ENCODE assay signal across 21 cellular contexts in the genomic region with DNA sequence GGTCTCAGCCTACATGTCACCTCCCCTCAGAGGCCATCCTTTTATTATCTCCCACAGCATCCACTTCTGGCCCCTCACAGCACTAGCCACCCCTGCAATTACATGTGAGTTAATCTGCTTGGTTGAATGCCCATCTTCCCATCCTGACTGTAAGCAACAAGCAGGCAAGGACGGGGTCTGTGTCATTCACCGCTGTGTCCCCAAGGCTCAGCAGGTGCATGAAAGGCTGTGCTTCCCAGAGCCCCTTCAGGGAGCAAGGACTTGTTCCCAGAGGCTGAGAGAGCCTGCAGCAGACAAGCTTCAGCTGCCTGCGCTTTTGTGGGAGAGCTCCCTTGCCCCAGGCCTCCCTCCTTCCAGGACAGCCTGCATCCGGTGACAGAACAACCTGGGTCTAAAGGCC.
DNase-seq lines count a peak whose midpoint lies in the region; ATAC-seq and TF ChIP-seq lines count a peak whose summit lies in the region.
"Had no signal": no experiment of that assay in that cellular context is flagged by ENCODE, and none has a peak within 500 bp of the region (broad histone marks: within the 10 kb centered on the region; RNA-seq: fewer than 3 reads in every experiment).

No MANE protein-coding gene starts in this region.

- no peak overlapping the region for H3K4me3 ChIP-seq in DND-41 (ENCODE audit: low read depth in 1 of 2, low read length in 2 of 2)
- H3K4me3 ChIP-seq in neuronal stem cell (ENCODE audit: low read length in 2 of 2): no peak overlapping the region
- no peak overlapping the region for H3K4me3 ChIP-seq in ascending aorta
- H3K4me3 ChIP-seq: BLaER1 had no signal

- no peak for TF ChIP-seq CTCF in DND-41 (IDR thresholded peaks at IDR 0.05; ENCODE audit: borderline replicate concordance, extremely low read depth, low read length, poor library complexity, severe bottlenecking)
- TF ChIP-seq CTCF in ascending aorta (IDR thresholded peaks at IDR 0.05): no peak

- H3K4me1 Mint-ChIP-seq in activated CD8-positive, alpha-beta T cell treated with anti-CD3 and anti-CD28 coated beads, Interleukin-2, amount 10 ng/mL, durations not matched to agents 7 days and 5 days (ENCODE audit: low read depth): peaks cover 28% of the 10 kb centered on the region
- H3K4me1 Mint-ChIP-seq: CD14-positive monocyte had no signal

- H3K27ac ChIP-seq in DND-41 (ENCODE audit: low read length) (peak overlapping the region; percentile 78), neuronal stem cell (replicated peaks; ENCODE audit: low read length) (no peak overlapping the region), ascending aorta (no peak overlapping the region)
- H3K27ac ChIP-seq: BLaER1 had no signal

- peak overlapping the region; percentile 11 for H3K18ac ChIP-seq in neuronal stem cell (ENCODE audit: low read length)

- no peaks in the 10 kb centered on the region for H3K36me3 Mint-ChIP-seq in activated CD8-positive, alpha-beta T cell treated with anti-CD3 and anti-CD28 coated beads, Interleukin-2, amount 10 ng/mL, durations not matched to agents 7 days and 5 days (ENCODE audit: low read depth)
- H3K36me3 Mint-ChIP-seq: CD14-positive monocyte; CD4-positive, alpha-beta memory T cell; CD4-positive, CD25-positive, alpha-beta regulatory T cell; CD8-positive, alpha-beta memory T cell had no signal

- no peak overlapping the region for H4K8ac ChIP-seq in neuronal stem cell (ENCODE audit: low read depth, low read length)

- H2BK15ac ChIP-seq in neuronal stem cell (ENCODE audit: low read length): no peak overlapping the region

- H3K4me3 Mint-ChIP-seq in activated CD8-positive, alpha-beta T cell treated with anti-CD3 and anti-CD28 coated beads, Interleukin-2, amount 10 ng/mL, durations not matched to agents 7 days and 5 days: no peak overlapping the region
- H3K4me3 Mint-ChIP-seq: CD14-positive monocyte; CD4-positive, alpha-beta memory T cell; CD4-positive, CD25-positive, alpha-beta regulatory T cell; CD8-positive, alpha-beta memory T cell had no signal

- peaks cover 58% of the 10 kb centered on the region for H3K4me1 ChIP-seq in DND-41 (ENCODE audit: insufficient read depth, low read length)
- H3K4me1 ChIP-seq in neuronal stem cell (ENCODE audit: control insufficient read depth in 2 of 2, insufficient read depth in 1 of 2, low read depth in 1 of 2, low read length in 2 of 2): peaks cover 0 to 2% of the 10 kb centered on the region in 2 donors
- no peaks in the 10 kb centered on the region for H3K4me1 ChIP-seq in ascending aorta
- H3K4me1 ChIP-seq: BE2C had no signal

- no peak overlapping the region for H3K4ac ChIP-seq in neuronal stem cell (ENCODE audit: low read length)

- DNase-seq in DND-41 (no peak), islet precursor cell (peak; percentile 33), neuronal stem cell (ENCODE audit: low spot score) (no peak), NCI-H345 (lab: John Stamatoyannopoulos, UW) (no peak), ascending aorta (ENCODE audit: low spot score in 2 of 2) (no peak)
- no peak for DNase-seq in activated CD8-positive, alpha-beta T cell treated with anti-CD3 and anti-CD28 coated beads, Interleukin-2, amount 10 ng/mL, durations not matched to agents 7 days and 5 days
- DNase-seq: 8988T; ACHN; BE2C; C1 segment of cervical spinal cord; CD4-positive, alpha-beta memory T cell; CD4-positive, CD25-positive, alpha-beta regulatory T cell; CD8-positive, alpha-beta memory T cell; COR-L47; DMS 273 treated with DMSO at 0.1 percent for 48 hours; DMS153; DMS53; DMS79; GF-D8 had no signal

- intact Hi-C loops in ascending aorta (cut with DNase I): no loop called here

- no peak overlapping the region for H2BK12ac ChIP-seq in neuronal stem cell (ENCODE audit: low read length)

- H3K9me3 Mint-ChIP-seq in activated CD8-positive, alpha-beta T cell treated with anti-CD3 and anti-CD28 coated beads, Interleukin-2, amount 10 ng/mL, durations not matched to agents 7 days and 5 days (ENCODE audit: insufficient read depth): no peaks in the 10 kb centered on the region
- H3K9me3 Mint-ChIP-seq: CD4-positive, CD25-positive, alpha-beta regulatory T cell; CD8-positive, alpha-beta memory T cell had no signal

- H2BK5ac ChIP-seq in neuronal stem cell (ENCODE audit: low read length): no peak overlapping the region

- no peak overlapping the region for H2AK5ac ChIP-seq in neuronal stem cell (ENCODE audit: low read depth, low read length)

- no peak overlapping the region for H3K27ac Mint-ChIP-seq in activated CD8-positive, alpha-beta T cell treated with anti-CD3 and anti-CD28 coated beads, Interleukin-2, amount 10 ng/mL, durations not matched to agents 7 days and 5 days
- H3K27ac Mint-ChIP-seq: CD14-positive monocyte; CD4-positive, CD25-positive, alpha-beta regulatory T cell had no signal

- H4K91ac ChIP-seq in neuronal stem cell (ENCODE audit: low read depth, low read length, poor library complexity): no peak overlapping the region

- peaks cover under 1% of the 10 kb centered on the region for H3K27me3 Mint-ChIP-seq in activated CD8-positive, alpha-beta T cell treated with anti-CD3 and anti-CD28 coated beads, Interleukin-2, amount 10 ng/mL, durations not matched to agents 7 days and 5 days (ENCODE audit: low read depth)
- H3K27me3 Mint-ChIP-seq: CD4-positive, alpha-beta memory T cell; CD4-positive, CD25-positive, alpha-beta regulatory T cell had no signal

- H3K79me1 ChIP-seq in neuronal stem cell (ENCODE audit: low read depth, low read length): peaks cover 1% of the 10 kb centered on the region

- H3K9ac ChIP-seq in DND-41 (ENCODE audit: low read depth, low read length): no peak overlapping the region
- H3K9ac ChIP-seq in neuronal stem cell (ENCODE audit: low read depth, low read length, poor library complexity): no peak overlapping the region
- H3K9ac ChIP-seq: BLaER1 had no signal

- no peak overlapping the region for H3K14ac ChIP-seq in neuronal stem cell (ENCODE audit: low read length)

- no peaks in the 10 kb centered on the region for H3K27me3 ChIP-seq in DND-41 (ENCODE audit: insufficient read depth, low read length, poor library complexity)
- no peaks in the 10 kb centered on the region for H3K27me3 ChIP-seq in neuronal stem cell (ENCODE audit: control insufficient read depth in 3 of 3, insufficient read depth in 3 of 3, low read depth in 1 of 3, low read length in 3 of 3)
- no peaks in the 10 kb centered on the region for H3K27me3 ChIP-seq in ascending aorta
- H3K27me3 ChIP-seq: BLaER1 had no signal

- H2BK120ac ChIP-seq in neuronal stem cell (ENCODE audit: low read depth, low read length): no peak overlapping the region

- H2AFZ ChIP-seq in DND-41 (ENCODE audit: low read depth, low read length): no peak overlapping the region
- H2AFZ ChIP-seq in neuronal stem cell (ENCODE audit: low read length): no peak overlapping the region

- CTCF ChIA-PET in activated CD8-positive, alpha-beta T cell treated with anti-CD3 and anti-CD28 coated beads, Interleukin-2, amount 10 ng/mL, durations not matched to agents 7 days and 5 days (lab: Charles Lee): no interaction called here

- H3K23ac ChIP-seq in neuronal stem cell (ENCODE audit: low read depth, low read length, poor library complexity): no peak overlapping the region

- no CpG with 5 or more reads among the region's 4 CpGs for WGBS in neuronal stem cell (ENCODE audit: extremely low coverage in 2 of 2, insufficient read length in 2 of 2, insufficient replicate concordance in 1 of 2), 2 donors

- H4K20me1 ChIP-seq in DND-41 (ENCODE audit: insufficient read depth, low read length): no peaks in the 10 kb centered on the region
- H4K20me1 ChIP-seq: BLaER1 had no signal

- POLR2A ChIA-PET in activated CD8-positive, alpha-beta T cell treated with anti-CD3 and anti-CD28 coated beads, Interleukin-2, amount 10 ng/mL, durations not matched to agents 7 days and 5 days (lab: Charles Lee): no interaction called here

- no peaks in the 10 kb centered on the region for H3K79me2 ChIP-seq in DND-41 (ENCODE audit: insufficient read depth, low read length)

- H3K4me2 ChIP-seq in DND-41 (ENCODE audit: insufficient read depth, low read length) (no peak overlapping the region), neuronal stem cell (ENCODE audit: insufficient read depth, low read length, poor library complexity, severe bottlenecking) (no peak overlapping the region)
- H3K4me2 ChIP-seq: BLaER1 had no signal

- no peaks in the 10 kb centered on the region for H3K9me3 ChIP-seq in DND-41 (ENCODE audit: insufficient read depth, low read length, severe bottlenecking)
- peaks cover 0 to 7% of the 10 kb centered on the region in 2 donors for H3K9me3 ChIP-seq in neuronal stem cell (replicated peaks in 1 of 2; ENCODE audit: control insufficient read depth in 2 of 2, insufficient read depth in 1 of 2, low read depth in 1 of 2, low read length in 2 of 2)
- no peaks in the 10 kb centered on the region for H3K9me3 ChIP-seq in ascending aorta
- H3K9me3 ChIP-seq: BE2C had no signal

- no peaks in the 10 kb centered on the region for H3K36me3 ChIP-seq in DND-41 (ENCODE audit: insufficient read depth, low read length)
- no peaks in the 10 kb centered on the region for H3K36me3 ChIP-seq in neuronal stem cell (replicated peaks in 1 of 2; ENCODE audit: control insufficient read depth in 2 of 2, insufficient read depth in 2 of 2, low read length in 2 of 2)
- H3K36me3 ChIP-seq in ascending aorta: no peaks in the 10 kb centered on the region
- H3K36me3 ChIP-seq: BE2C, BLaER1 had no signal

- no peak for ATAC-seq in DND-41 (ENCODE audit: insufficient read depth, low read depth)
- no peak for ATAC-seq in activated CD8-positive, alpha-beta T cell treated with anti-CD3 and anti-CD28 coated beads, Interleukin-2, amount 10 ng/mL, durations not matched to agents 7 days and 5 days
